8 cellular contexts compared by ENCODE assay signal in the genomic region with DNA sequence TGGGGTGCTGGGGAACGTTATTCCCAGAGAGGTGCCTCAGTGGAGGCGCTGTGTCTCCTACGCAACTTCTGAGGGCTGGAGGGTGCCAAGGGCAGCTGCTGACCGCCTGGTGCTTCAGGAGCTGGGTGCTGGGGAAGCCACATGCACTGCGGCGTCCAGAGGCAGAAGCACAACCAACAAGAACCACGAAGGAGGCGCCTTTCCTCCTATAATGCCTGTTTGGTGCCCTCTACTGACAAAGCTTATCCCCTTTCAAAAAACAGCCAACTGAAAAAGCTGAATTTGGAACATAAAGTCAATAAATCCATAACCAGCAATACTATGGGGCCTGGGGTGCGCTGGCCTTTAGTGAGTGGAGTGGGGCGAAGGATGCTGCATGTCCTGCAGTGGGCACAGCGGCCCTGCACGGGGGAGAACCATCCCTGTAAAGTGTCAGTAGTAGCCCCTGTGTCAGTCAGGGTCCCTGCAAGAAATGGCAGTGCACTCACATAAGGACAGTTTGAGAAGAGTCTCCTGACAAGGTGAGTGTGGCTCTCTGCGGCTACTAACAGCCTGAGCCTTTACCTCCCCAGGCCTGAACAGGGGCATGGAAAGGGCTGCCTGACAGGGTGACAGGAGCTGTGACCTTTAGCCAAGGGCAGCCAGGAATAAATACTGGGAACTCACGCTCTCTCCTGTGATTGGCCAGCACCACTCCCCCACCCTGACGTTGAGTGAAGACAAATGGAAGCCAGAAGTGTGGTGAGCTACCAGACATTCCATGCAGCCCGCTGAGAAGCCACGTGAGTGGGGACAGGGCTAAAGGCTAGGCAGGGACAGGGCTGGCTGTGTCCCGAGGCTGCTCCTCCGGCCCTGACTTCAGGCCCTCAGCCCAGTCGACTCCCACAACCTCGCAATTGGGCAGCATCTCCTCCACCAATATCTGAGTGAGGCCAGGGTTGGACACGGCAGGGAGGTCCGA. TPM values are rescaled to one million over a fixed set of nuclear protein-coding genes. Genes with fewer than 3 reads are reported as not detected.
DNase-seq lines count a peak whose midpoint lies in the region; ATAC-seq and TF ChIP-seq lines count a peak whose summit lies in the region.

No MANE protein-coding gene starts in this region.

- peaks cover 24% of the 10 kb centered on the region for H3K4me1 Mint-ChIP-seq in T-helper 17 cell

- DNase-seq in A172 (ENCODE audit: low spot score) (peak; percentile 45), GM10248 (ENCODE audit: extremely low spot score) (no peak), T-helper 17 cell (no peak), Right ventricle myocardium superior (peak; percentile 85), SW 1271 (lab: John Stamatoyannopoulos, UW) (no peak), NCI-H526 (lab: John Stamatoyannopoulos, UW) (no peak)

- no peaks in the 10 kb centered on the region for H3K27me3 Mint-ChIP-seq in T-helper 17 cell

- peak overlapping the region; percentile 14 for H3K27ac Mint-ChIP-seq in T-helper 17 cell

- intact Hi-C loops in Right ventricle myocardium superior (cut with DNase I) = no loop called here

- ATAC-seq in T-helper 17 cell (no peak), Right ventricle myocardium superior (ENCODE audit: poor library complexity) (peak; percentile 74), GM19397 (IDR thresholded peaks at IDR 0.05; ENCODE audit: unreplicated experiment) (no peak), GM21390 (IDR thresholded peaks at IDR 0.05; ENCODE audit: unreplicated experiment) (no peak)

- no peak overlapping the region for H3K4me3 Mint-ChIP-seq in T-helper 17 cell

- peak; percentile 41 for TF ChIP-seq CTCF in GM10248 (IDR thresholded peaks at IDR 0.05; ENCODE audit: control extremely low read depth, extremely low read depth, low read depth, missing control alignments)

- CTCF ChIA-PET in GM10248 (lab: Yijun Ruan, JAX) = interaction anchor here (0.9 to 4.2 kb wide), 7 partner anchors 8 to 139 kb away, joined by 3 to 19 read pairs (median 4); a partner anchor contains a TSS

- H3K9me3 ChIP-seq in T-helper 17 cell (ENCODE audit: control insufficient read depth, low read length, poor library complexity, severe bottlenecking) = no peaks in the 10 kb centered on the region

- H3K36me3 Mint-ChIP-seq in T-helper 17 cell (ENCODE audit: low read depth) = peaks cover 4% of the 10 kb centered on the region

- POLR2A ChIA-PET in GM10248 (lab: Yijun Ruan, JAX) = interaction anchor here (0.6 kb wide), 1 partner anchor 117 kb away, joined by 3 read pairs; no protein-coding TSS in a partner anchor

RNA-seq across cellular contexts. Expression of a gene that starts 4.5 kb away (rescaled TPM):
- total RNA-seq in A172 (2014; rRNA removed; shearing (Covaris generic)) = 1.4 and 2.6 TPM in 2 replicates
- total RNA-seq in T-helper 17 cell (1 to 10 TPM; 3.4 to 4.8 TPM), Right ventricle myocardium superior (12.5 TPM)

RNA-seq across cellular contexts. Expression of a gene that starts 8.0 kb away (rescaled TPM):
- total RNA-seq in A172 (2014; rRNA removed; shearing (Covaris generic)) = 56.3 and 66.1 TPM in 2 replicates
- total RNA-seq in T-helper 17 cell (10 to 100 TPM; 24.1 to 27.9 TPM), Right ventricle myocardium superior (113 TPM)

RNA-seq across cellular contexts. Expression of a gene that starts 11.2 kb away (rescaled TPM):
- not detected in 2 replicates for total RNA-seq in A172 (2014; rRNA removed; shearing (Covaris generic))
- total RNA-seq in T-helper 17 cell (not detected), Right ventricle myocardium superior (not detected)

RNA-seq across cellular contexts. Expression of a gene that starts 34.1 kb away (rescaled TPM):
- total RNA-seq in A172 (2014; rRNA removed; shearing (Covaris generic)) = 34.9 and 45.9 TPM in 2 replicates
- total RNA-seq in T-helper 17 cell (10 to 100 TPM; 13.2 to 14.7 TPM), Right ventricle myocardium superior (50.4 TPM)

RNA-seq across cellular contexts. Expression of a gene that starts 34.5 kb away (rescaled TPM):
- 33.5 and 36.7 TPM in 2 replicates for total RNA-seq in A172 (2014; rRNA removed; shearing (Covaris generic))
- 10 to 100 TPM; 12.0 to 13.0 TPM for total RNA-seq in T-helper 17 cell
- total RNA-seq in Right ventricle myocardium superior = 17.4 TPM

Comparison
In these comparisons a context has a peak if more than half of its experiments do, and no peak if none do; other contexts are left out.
1. DNase-seq: peak in A172 (single experiment) and Right ventricle myocardium superior (single experiment); none in GM10248 (single experiment), T-helper 17 cell (0 of 3), SW 1271 (0 of 2) and NCI-H526 (0 of 2).